In the genomic region with DNA sequence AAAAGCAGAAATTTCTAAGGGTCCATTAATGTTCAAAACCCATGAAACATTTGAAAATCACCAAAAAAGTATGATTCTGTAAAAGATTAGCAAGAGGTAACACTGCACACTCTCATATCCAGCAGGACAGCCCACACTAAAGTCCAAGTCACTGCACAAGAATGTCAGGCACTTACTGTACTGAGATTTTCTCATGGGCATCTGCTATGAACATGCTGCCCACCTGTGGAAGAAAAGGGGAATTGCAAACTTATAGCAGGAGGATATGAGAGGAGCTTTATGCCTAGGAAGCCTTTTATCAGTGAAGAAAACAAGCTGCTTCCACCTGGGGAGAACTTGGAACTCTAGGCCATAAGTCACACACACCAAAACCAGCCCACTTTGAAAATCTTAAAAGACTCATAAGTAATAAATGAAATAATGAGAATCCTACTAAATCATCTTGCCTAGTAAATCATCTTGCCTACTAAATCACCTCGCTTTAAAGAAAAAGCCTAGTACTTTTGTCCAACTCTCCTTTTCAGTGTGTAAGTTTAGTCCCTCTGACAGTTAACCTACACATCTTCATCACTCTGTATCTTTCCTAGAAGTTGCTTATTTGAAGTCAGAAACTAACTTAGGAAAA, we compare ENCODE assay signal across 8 cellular contexts. TPM values are rescaled to one million over a fixed set of nuclear protein-coding genes. Genes with fewer than 3 reads are reported as not detected.
A peak's percentile ranks its signal among the peaks of the same experiment; 100 is the strongest.
DNase-seq lines count a peak whose midpoint lies in the region; ATAC-seq and TF ChIP-seq lines count a peak whose summit lies in the region.

No MANE protein-coding gene starts in this region.

- H3K4me1 Mint-ChIP-seq in activated CD4-positive, alpha-beta memory T cell treated with anti-CD3 and anti-CD28 coated beads, Interleukin-2, amount 10 ng/mL, durations not matched to agents 7 days and 5 days = no peaks in the 10 kb centered on the region
- no peaks in the 10 kb centered on the region for H3K4me1 Mint-ChIP-seq in nephron progenitor cell

- peak; percentile 85 for DNase-seq in SIG-M5 treated with dmso at 0.1 percent for 504 hours (lab: John Stamatoyannopoulos, UW; ENCODE audit: unreplicated experiment)
- no peak for DNase-seq in SIG-M5 (lab: John Stamatoyannopoulos, UW)
- peak; percentile 81 for DNase-seq in NCI-H510A treated with DMSO at 0.1 percent for 48 hours (lab: John Stamatoyannopoulos, UW)
- DNase-seq in activated CD4-positive, alpha-beta memory T cell treated with anti-CD3 and anti-CD28 coated beads, Interleukin-2, amount 10 ng/mL, durations not matched to agents 7 days and 5 days = peak; percentile 42
- peak; percentile 95 for DNase-seq in fibroblast of peridontal ligament (ENCODE audit: extremely low read depth)
- peak; percentile 34 for DNase-seq in nephron progenitor cell
- no peak for DNase-seq in GOT3 (lab: John Stamatoyannopoulos, UW)

- peaks cover 31% of the 10 kb centered on the region for H3K36me3 Mint-ChIP-seq in activated CD4-positive, alpha-beta memory T cell treated with anti-CD3 and anti-CD28 coated beads, Interleukin-2, amount 10 ng/mL, durations not matched to agents 7 days and 5 days (ENCODE audit: low read depth)
- H3K36me3 Mint-ChIP-seq in nephron progenitor cell (ENCODE audit: low read depth) = peaks cover 22% of the 10 kb centered on the region

- peak; percentile 92 for TF ChIP-seq CTCF in nephron progenitor cell (IDR thresholded peaks at IDR 0.05)

- CTCF ChIA-PET in activated CD4-positive, alpha-beta memory T cell treated with anti-CD3 and anti-CD28 coated beads, Interleukin-2, amount 10 ng/mL, durations not matched to agents 7 days and 5 days (lab: Charles Lee) = interaction anchor here (0.6 to 5.8 kb wide), 39 partner anchors 8 to 439 kb away, joined by 3 to 181 read pairs (median 4); partner anchors contain the start of genes HPS6, KCNIP2, NPM3 and OGA

- no peaks in the 10 kb centered on the region for H3K9me3 Mint-ChIP-seq in activated CD4-positive, alpha-beta memory T cell treated with anti-CD3 and anti-CD28 coated beads, Interleukin-2, amount 10 ng/mL, durations not matched to agents 7 days and 5 days
- H3K9me3 Mint-ChIP-seq in nephron progenitor cell = no peaks in the 10 kb centered on the region

- no peak overlapping the region for H3K27ac Mint-ChIP-seq in activated CD4-positive, alpha-beta memory T cell treated with anti-CD3 and anti-CD28 coated beads, Interleukin-2, amount 10 ng/mL, durations not matched to agents 7 days and 5 days
- H3K27ac Mint-ChIP-seq in nephron progenitor cell = no peak overlapping the region

- peak; percentile 46 for ATAC-seq in HG03175 (IDR thresholded peaks at IDR 0.05; ENCODE audit: unreplicated experiment)

- POLR2A ChIA-PET in activated CD4-positive, alpha-beta memory T cell treated with anti-CD3 and anti-CD28 coated beads, Interleukin-2, amount 10 ng/mL, durations not matched to agents 7 days and 5 days (lab: Charles Lee) = interaction anchor here (0.7 to 1.7 kb wide), 3 partner anchors 9 to 170 kb away, joined by 3 to 15 read pairs (median 4); no protein-coding TSS in a partner anchor

- H3K4me3 Mint-ChIP-seq in activated CD4-positive, alpha-beta memory T cell treated with anti-CD3 and anti-CD28 coated beads, Interleukin-2, amount 10 ng/mL, durations not matched to agents 7 days and 5 days = no peak overlapping the region
- H3K4me3 Mint-ChIP-seq in nephron progenitor cell = no peak overlapping the region

- H3K27me3 Mint-ChIP-seq in activated CD4-positive, alpha-beta memory T cell treated with anti-CD3 and anti-CD28 coated beads, Interleukin-2, amount 10 ng/mL, durations not matched to agents 7 days and 5 days = no peaks in the 10 kb centered on the region
- no peaks in the 10 kb centered on the region for H3K27me3 Mint-ChIP-seq in nephron progenitor cell (ENCODE audit: low read depth, poor library complexity)

RNA-seq across cellular contexts. Expression of gene ARMH3, which starts 46.1 kb away (rescaled TPM):
- 10 to 100 TPM; 22.8 to 23.9 TPM for total RNA-seq in activated CD4-positive, alpha-beta memory T cell treated with anti-CD3 and anti-CD28 coated beads, Interleukin-2, amount 10 ng/mL, durations not matched to agents 7 days and 5 days

RNA-seq across cellular contexts. Expression of gene HPS6, which starts 55.2 kb away (rescaled TPM):
- 10 to 100 TPM; 24.7 to 25.7 TPM for total RNA-seq in activated CD4-positive, alpha-beta memory T cell treated with anti-CD3 and anti-CD28 coated beads, Interleukin-2, amount 10 ng/mL, durations not matched to agents 7 days and 5 days

Comparison
In these comparisons a context has a peak if more than half of its experiments do, and no peak if none do; other contexts are left out.
1. DNase-seq: peak in SIG-M5 treated with dmso at 0.1 percent for 504 hours (single experiment), NCI-H510A treated with DMSO at 0.1 percent for 48 hours (single experiment), activated CD4-positive, alpha-beta memory T cell treated with anti-CD3 and anti-CD28 coated beads, Interleukin-2, amount 10 ng/mL, durations not matched to agents 7 days and 5 days (single experiment), fibroblast of peridontal ligament (single experiment) and nephron progenitor cell (single experiment); none in SIG-M5 (single experiment) and GOT3 (single experiment).